ENCODE assay signal across 8 cellular contexts in genomic region chr1:185670187-185670627, GRCh38.
A peak's percentile ranks its signal among the peaks of the same experiment; 100 is the strongest.
DNase-seq lines count a peak whose midpoint lies in the region; ATAC-seq and TF ChIP-seq lines count a peak whose summit lies in the region.

No MANE protein-coding gene starts in this region.

- CTCF ChIA-PET in Caco-2 (lab: Charles Lee) = interaction anchor here (1.1 to 2.6 kb wide), 4 partner anchors 24 to 500 kb away, joined by 4 to 16 read pairs (median 6); partner anchors contain the start of gene IVNS1ABP

- no peaks in the 10 kb centered on the region for H3K36me3 Mint-ChIP-seq in Caco-2 (ENCODE audit: insufficient read depth, unreplicated experiment)

- H3K4me3 ChIP-seq in Caco-2 (ENCODE audit: low read depth, low read length) = no peak overlapping the region

- peaks cover 7% of the 10 kb centered on the region for H3K4me1 Mint-ChIP-seq in Caco-2 (ENCODE audit: low read depth, unreplicated experiment)

- intact Hi-C loops in Caco-2 (cut with micrococcal nuclease; ENCODE audit: unreplicated experiment) = no loop called here
- intact Hi-C loops in posterior vena cava (cut with DNase I) = no loop called here

- no peak overlapping the region for H3K4me3 Mint-ChIP-seq in Caco-2 (ENCODE audit: unreplicated experiment)

- no peaks in the 10 kb centered on the region for H3K36me3 ChIP-seq in Caco-2 (ENCODE audit: control insufficient read depth, insufficient read depth, low read length)

- no peak overlapping the region for H3K27ac ChIP-seq in foreskin keratinocyte

- peaks cover 23% of the 10 kb centered on the region for H3K9me3 Mint-ChIP-seq in Caco-2 (ENCODE audit: unreplicated experiment)

- H3K9me3 ChIP-seq in Caco-2 = no peaks in the 10 kb centered on the region

- H3K27ac Mint-ChIP-seq in Caco-2 (ENCODE audit: unreplicated experiment) = no peak overlapping the region

- peak in 1 of 2 experiments; percentile 52 for DNase-seq in Caco-2
- peak; percentile 65 for DNase-seq in NCI-H2196 (lab: John Stamatoyannopoulos, UW; ENCODE audit: unreplicated experiment)
- DNase-seq in activated T-cell treated with anti-CD3 and anti-CD28 coated beads for 4 hours = peak; percentile 29
- peak; percentile 7 to 45 for DNase-seq in foreskin keratinocyte
- peak; percentile 44 for DNase-seq in retina
- no peak for DNase-seq in posterior vena cava (ENCODE audit: low spot score)

- H3K27me3 ChIP-seq in Caco-2 (replicated peaks; ENCODE audit: control insufficient read depth, insufficient read depth, low read length) = no peaks in the 10 kb centered on the region
- H3K27me3 ChIP-seq in foreskin keratinocyte = no peaks in the 10 kb centered on the region

- BruUV-seq in Caco-2 (replicated peaks; lab: Mats Ljungman, UMichigan) = no TSS peak

- peaks cover 12% of the 10 kb centered on the region; the same call in 1 of the 2 replicates for H3K4me1 ChIP-seq in Caco-2
- no peaks in the 10 kb centered on the region for H3K4me1 ChIP-seq in foreskin keratinocyte

- TF ChIP-seq CTCF in Caco-2 (IDR thresholded peaks at IDR 0.05; ENCODE audit: insufficient read depth in 1 of 2, low read depth in 1 of 2, low read length in 1 of 2, severe bottlenecking in 1 of 2, unreplicated experiment in 1 of 2) = peak; percentile 41 to 52
- TF ChIP-seq CTCF in foreskin keratinocyte (conservative IDR thresholded peaks at IDR 0.05) = peak; percentile 84

- POLR2A ChIA-PET in Caco-2 (lab: Charles Lee) = no interaction called here

- peak; percentile 69 for ATAC-seq in GM21390 (IDR thresholded peaks at IDR 0.05; ENCODE audit: unreplicated experiment)
- ATAC-seq in foreskin keratinocyte = peak; percentile 60
- no peak for ATAC-seq in HG02970 (IDR thresholded peaks at IDR 0.05; ENCODE audit: low FRiP score, unreplicated experiment)

- no peaks in the 10 kb centered on the region for H3K27me3 Mint-ChIP-seq in Caco-2 (ENCODE audit: insufficient read depth, unreplicated experiment)
